ENCODE assay signal across 28 cellular contexts in the genomic region with DNA sequence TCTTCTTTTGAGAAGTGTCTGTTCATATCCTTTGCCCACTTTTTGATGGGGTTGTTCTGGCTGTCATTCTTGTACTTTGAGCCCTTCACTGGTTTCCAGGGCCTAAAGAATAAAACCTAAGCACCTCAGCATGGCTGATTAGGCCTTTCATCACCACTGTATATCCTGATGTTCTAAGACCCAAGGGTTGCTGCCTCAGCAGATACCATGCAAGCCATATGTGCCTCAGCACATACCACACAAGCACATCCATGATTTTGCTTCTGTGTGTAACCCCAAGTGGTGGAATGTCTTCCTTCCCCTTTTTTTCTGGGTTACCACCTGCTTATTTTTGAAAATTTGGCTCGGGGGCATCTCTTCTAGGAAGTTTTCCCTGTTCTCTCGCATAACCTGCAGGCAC.
"Had no signal": no experiment of that assay in that cellular context is flagged by ENCODE, and none has a peak within 500 bp of the region (broad histone marks: within the 10 kb centered on the region; RNA-seq: fewer than 3 reads in every experiment).

No MANE protein-coding gene starts in this region.

- DNase-seq: naive thymus-derived CD4-positive, alpha-beta T cell; natural killer cell; occipital lobe; ovary; posterior cingulate gyrus; psoas muscle; right cardiac atrium; spleen; stimulated activated CD4-positive, alpha-beta T cell treated with anti-CD3 and anti-CD28 coated beads, Interleukin-12 subunit alpha, Interleukin-12 subunit beta, amount 100 ng/mL, for 4 hours; stimulated activated CD4-positive, alpha-beta T cell treated with anti-CD3 and anti-CD28 coated beads, Interleukin-1b, Interleukin-23, amount 100 ng/mL, for 48 hours; stimulated activated CD4-positive, alpha-beta T cell treated with anti-CD3 and anti-CD28 coated beads, Interleukin-4, amount 100 ng/mL, for 1 hour; stimulated activated CD4-positive, alpha-beta T cell treated with anti-CD3 and anti-CD28 coated beads, Interleukin-4, amount 100 ng/mL, for 4 hours; stimulated activated naive B cell treated with anti-CD40 and anti-IgM and Interleukin-4, amounts not matched to agents 10 μg/mL and 1 μg/mL and 100 μg/mL, for 72 hours; stimulated activated naive CD4-positive, alpha-beta T cell treated with Interleukin-2 at 50 U/mL for 16 hours; stomach; thyroid gland; trophoblast cell; upper lobe of left lung had no signal

- H3K4me2 ChIP-seq: neural progenitor cell, smooth muscle cell had no signal

- H3K4me3 ChIP-seq: neural progenitor cell, ovary, psoas muscle, skin epidermis, smooth muscle cell, spleen, stomach, thoracic aorta, thyroid gland, tibial nerve, upper lobe of left lung, vagina had no signal

- H3K36me3 ChIP-seq: neural progenitor cell, ovary, spleen, stomach, thoracic aorta, thyroid gland, upper lobe of left lung, vagina had no signal

- H3K4me1 ChIP-seq: neural progenitor cell, parathyroid adenoma, psoas muscle, spleen, stomach, thyroid gland, tibial nerve, upper lobe of left lung, vagina had no signal

- H3K9ac ChIP-seq: neural progenitor cell, parathyroid adenoma had no signal

- ATAC-seq: naive thymus-derived CD4-positive, alpha-beta T cell; natural killer cell; psoas muscle; right cardiac atrium; sciatic nerve; stimulated activated effector memory CD8-positive, alpha-beta T cell treated with anti-CD3 and anti-CD28 coated beads, Interleukin-12 subunit alpha, Interleukin-12 subunit beta, amount 100 ng/mL, for 72 hours; stimulated activated naive B cell treated with anti-CD40 and anti-IgM and Interleukin-4, amounts not matched to agents 10 μg/mL and 1 μg/mL and 100 μg/mL, for 72 hours had no signal

- FAIRE-seq: urothelium cell line had no signal

- H2AFZ ChIP-seq: neural progenitor cell, parathyroid adenoma had no signal

- H3K27me3 ChIP-seq: neural progenitor cell, ovary, spleen, stomach, thyroid gland, tibial nerve, upper lobe of left lung, vagina had no signal

- H3K27ac ChIP-seq: neural progenitor cell, ovary, parathyroid adenoma, psoas muscle, skin epidermis, spleen, stomach, thoracic aorta, thyroid gland, tibial nerve, upper lobe of left lung, vagina had no signal

- H3K9me3 ChIP-seq: ovary, thyroid gland, upper lobe of left lung, vagina had no signal
